ENCODE assay signal across 13 cellular contexts in genomic region chr7:106704000-106704840, GRCh38. TPM values are rescaled to one million over a fixed set of nuclear protein-coding genes. Genes with fewer than 3 reads are reported as not detected.
DNase-seq lines count a peak whose midpoint lies in the region; ATAC-seq and TF ChIP-seq lines count a peak whose summit lies in the region.
"Had no signal": no experiment of that assay in that cellular context is flagged by ENCODE, and none has a peak within 500 bp of the region (broad histone marks: within the 10 kb centered on the region; RNA-seq: fewer than 3 reads in every experiment).

No MANE protein-coding gene starts in this region.

- no peaks in the 10 kb centered on the region for H3K9me3 ChIP-seq in DOHH2 (ENCODE audit: control insufficient read depth, insufficient read depth, low read length)

- no peak overlapping the region for H4K5ac ChIP-seq in mesendoderm (ENCODE audit: low read length)

- no peak overlapping the region for H3K4me3 ChIP-seq in DOHH2 (ENCODE audit: low read length)
- no peak overlapping the region for H3K4me3 ChIP-seq in mesendoderm (ENCODE audit: low read length)
- H3K4me3 ChIP-seq: cardiac muscle cell, skin epidermis had no signal

- WGBS in mesendoderm (ENCODE audit: extremely low coverage, insufficient coverage, low lambda C conversion rate): no CpG with 5 or more reads among the region's 3 CpGs

- no peak overlapping the region for H3K4me3 Mint-ChIP-seq in activated B cell treated with CpG ODN at 0.5 μM for 24 hours
- H3K4me3 Mint-ChIP-seq: immature natural killer cell had no signal

- peak; percentile 81 for ATAC-seq in GM19351 (IDR thresholded peaks at IDR 0.05; ENCODE audit: unreplicated experiment)
- ATAC-seq in activated B cell treated with CpG ODN at 0.5 μM for 24 hours (ENCODE audit: low read depth): peak; percentile 34

- H3K27ac ChIP-seq in DOHH2 (ENCODE audit: low read depth, low read length) (no peak overlapping the region), mesendoderm (ENCODE audit: low read depth, low read length) (no peak overlapping the region)
- H3K27ac ChIP-seq: cardiac muscle cell had no signal

- H3K36me3 Mint-ChIP-seq in activated B cell treated with CpG ODN at 0.5 μM for 24 hours (ENCODE audit: low read depth): no peaks in the 10 kb centered on the region

- no peak overlapping the region for H2BK120ac ChIP-seq in mesendoderm (ENCODE audit: low read depth, low read length)

- H2BK15ac ChIP-seq in mesendoderm (replicated peaks; ENCODE audit: low read depth): no peak overlapping the region

- CTCF ChIA-PET in activated B cell treated with CpG ODN at 0.5 μM for 24 hours (lab: Charles Lee): interaction anchor here (1.3 to 1.5 kb wide), 2 partner anchors 32 to 162 kb away, joined by 5 read pairs; no protein-coding TSS in a partner anchor

- H3K56ac ChIP-seq in mesendoderm (ENCODE audit: low read length): peak overlapping the region; percentile 7

- no peaks in the 10 kb centered on the region for H3K9me2 ChIP-seq in DOHH2 (replicated peaks; ENCODE audit: control insufficient read depth, low read length)

- no peaks in the 10 kb centered on the region for H3K36me3 ChIP-seq in DOHH2 (ENCODE audit: control insufficient read depth, low read length)
- no peaks in the 10 kb centered on the region for H3K36me3 ChIP-seq in mesendoderm (ENCODE audit: control insufficient read depth, insufficient read depth, low read length)
- H3K36me3 ChIP-seq: cardiac muscle cell had no signal

- H3K9ac ChIP-seq in mesendoderm (ENCODE audit: low read length): no peak overlapping the region

- H3K4ac ChIP-seq in mesendoderm (ENCODE audit: low read depth, low read length): no peak overlapping the region

- no peak for TF ChIP-seq CTCF in DOHH2 (IDR thresholded peaks at IDR 0.05; ENCODE audit: low read depth, low read length, poor library complexity, severe bottlenecking)
- no peak for TF ChIP-seq CTCF in activated B cell treated with CpG ODN at 0.5 μM for 24 hours (IDR thresholded peaks at IDR 0.05)

- DNase-seq in activated B cell treated with CpG ODN at 0.5 μM for 24 hours (no peak), mesendoderm (peak; percentile 62), iPS-NIHi7 (ENCODE audit: extremely low spot score) (no peak), HuH-7 (ENCODE audit: low spot score) (no peak)
- DNase-seq in activated effector memory CD4-positive, alpha-beta T cell treated with anti-CD3 and anti-CD28 coated beads, Interleukin-2, amount 50 U/mL, for 16 hours: no peak
- DNase-seq: activated CD8-positive, alpha-beta memory T cell treated with anti-CD3 and anti-CD28 coated beads, Interleukin-2, amount 50 U/mL, for 48 hours; erythroblast; immature natural killer cell; NCI-H2029 had no signal

- H3K79me1 ChIP-seq in mesendoderm (ENCODE audit: low read length): no peaks in the 10 kb centered on the region

- 0 out of 2 replicates have a peak overlapping the region, but pooled peaks have one; percentile 13 for H3K4me2 ChIP-seq in DOHH2 (ENCODE audit: low read length)
- no peak overlapping the region for H3K4me2 ChIP-seq in mesendoderm (ENCODE audit: low read length)

- no peak overlapping the region for H3K23ac ChIP-seq in mesendoderm (ENCODE audit: low read length)

- H2BK5ac ChIP-seq in mesendoderm (ENCODE audit: low read length): no peak overlapping the region

- no peaks in the 10 kb centered on the region for H3F3A ChIP-seq in DOHH2 (ENCODE audit: control insufficient read depth, insufficient read depth)

- H3K79me2 ChIP-seq in DOHH2 (ENCODE audit: control insufficient read depth, low read length): no peaks in the 10 kb centered on the region
- H3K79me2 ChIP-seq in mesendoderm (ENCODE audit: control insufficient read depth, insufficient read depth, low read length): no peaks in the 10 kb centered on the region

- H3K18ac ChIP-seq in mesendoderm (ENCODE audit: low read length): peak overlapping the region; percentile 31

- peaks cover 24% of the 10 kb centered on the region for H3K27me3 ChIP-seq in DOHH2 (ENCODE audit: control insufficient read depth, low read length)
- no peaks in the 10 kb centered on the region for H3K27me3 ChIP-seq in mesendoderm (ENCODE audit: insufficient read depth, low read length, poor library complexity)
- H3K27me3 ChIP-seq: cardiac muscle cell had no signal

- H3K27me3 Mint-ChIP-seq in activated B cell treated with CpG ODN at 0.5 μM for 24 hours: no peaks in the 10 kb centered on the region

- no peak overlapping the region for H4K8ac ChIP-seq in mesendoderm (ENCODE audit: low read depth, low read length)

- H3K4me1 ChIP-seq in DOHH2 (ENCODE audit: control insufficient read depth, low read length) (peaks cover 8% of the 10 kb centered on the region), mesendoderm (ENCODE audit: control insufficient read depth, low read depth, low read length) (no peaks in the 10 kb centered on the region)

- H3K4me1 Mint-ChIP-seq in activated B cell treated with CpG ODN at 0.5 μM for 24 hours: peaks cover 8% of the 10 kb centered on the region
- H3K4me1 Mint-ChIP-seq: immature natural killer cell had no signal

- no peaks in the 10 kb centered on the region for H3K9me3 Mint-ChIP-seq in activated B cell treated with CpG ODN at 0.5 μM for 24 hours
- H3K9me3 Mint-ChIP-seq: immature natural killer cell had no signal

- intact Hi-C loops in activated B cell treated with CpG ODN at 0.5 μM for 24 hours (cut with micrococcal nuclease): loop anchor here (1.0 to 5.0 kb wide), 3 partner anchors 15 to 33 kb away; no protein-coding TSS in a partner anchor

- no peak overlapping the region for H2AK5ac ChIP-seq in mesendoderm (ENCODE audit: low read length)

- POLR2A ChIA-PET in activated B cell treated with CpG ODN at 0.5 μM for 24 hours (lab: Charles Lee): interaction anchor here (0.7 to 1.2 kb wide), 3 partner anchors 13 to 1212 kb away, joined by 3 to 7 read pairs (median 6); no protein-coding TSS in a partner anchor

- H4K20me1 ChIP-seq in DOHH2 (ENCODE audit: control insufficient read depth, insufficient read depth, low read depth, low read length): no peaks in the 10 kb centered on the region

- no peak overlapping the region for H3K27ac Mint-ChIP-seq in activated B cell treated with CpG ODN at 0.5 μM for 24 hours
- H3K27ac Mint-ChIP-seq: immature natural killer cell had no signal

RNA-seq across cellular contexts. Expression of gene CCDC71L, which starts 43.3 kb away (rescaled TPM):
- total RNA-seq in activated B cell treated with CpG ODN at 0.5 μM for 24 hours: 33.1 and 34.3 TPM in 2 replicates
- 14.0 TPM for polyA plus RNA-seq in mesendoderm (2013, experiment 1 of 2)
- polyA plus RNA-seq in mesendoderm (2013, experiment 2 of 2): 14.7 TPM
